In genomic region chr13:79591493-79591892, GRCh38 we compare ENCODE assay signal across 35 cellular contexts.
"Had no signal": no experiment of that assay in that cellular context is flagged by ENCODE, and none has a peak within 500 bp of the region (broad histone marks: within the 10 kb centered on the region; RNA-seq: fewer than 3 reads in every experiment).

No MANE protein-coding gene starts in this region.

- H3K4me1 Mint-ChIP-seq: activated CD4-positive, alpha-beta T cell treated with anti-CD3 and anti-CD28 coated beads for 36 hours; activated CD4-positive, alpha-beta T cell treated with anti-CD3 and anti-CD28 coated beads, Interleukin-2, amount 10 ng/mL, durations not matched to agents 24 days and 14 days; activated CD8-positive, alpha-beta memory T cell treated with anti-CD3 and anti-CD28 coated beads, Interleukin-2, amount 10 ng/mL, durations not matched to agents 7 days and 5 days; activated naive CD4-positive, alpha-beta T cell treated with anti-CD3 and anti-CD28 coated beads, Interleukin-2, amount 50 U/mL, for 24 hours; activated naive CD8-positive, alpha-beta T cell treated with anti-CD3 and anti-CD28 coated beads for 36 hours; activated naive CD8-positive, alpha-beta T cell treated with anti-CD3 and anti-CD28 coated beads, Interleukin-2, amount 50 U/mL, for 24 hours had no signal

- H3K27ac Mint-ChIP-seq: activated CD4-positive, alpha-beta memory T cell treated with anti-CD3 and anti-CD28 coated beads for 36 hours; activated CD4-positive, alpha-beta T cell treated with anti-CD3 and anti-CD28 coated beads for 36 hours; activated CD4-positive, alpha-beta T cell treated with anti-CD3 and anti-CD28 coated beads, Interleukin-2, amount 10 ng/mL, durations not matched to agents 24 days and 14 days; activated CD8-positive, alpha-beta memory T cell treated with anti-CD3 and anti-CD28 coated beads, Interleukin-2, amount 10 ng/mL, durations not matched to agents 7 days and 5 days; activated CD8-positive, alpha-beta T cell treated with anti-CD3 and anti-CD28 coated beads, Interleukin-2, amount 10 ng/mL, durations not matched to agents 7 days and 5 days; activated naive CD4-positive, alpha-beta T cell treated with anti-CD3 and anti-CD28 coated beads for 36 hours; activated naive CD4-positive, alpha-beta T cell treated with anti-CD3 and anti-CD28 coated beads, Interleukin-2, amount 50 U/mL, for 24 hours; activated naive CD8-positive, alpha-beta T cell treated with anti-CD3 and anti-CD28 coated beads for 36 hours; activated naive CD8-positive, alpha-beta T cell treated with anti-CD3 and anti-CD28 coated beads, Interleukin-2, amount 50 U/mL, for 24 hours; activated T-helper 1 cell treated with anti-CD3 and anti-CD28 coated beads, Interleukin-12 subunit alpha, Interleukin-12 subunit beta, Interleukin-2, Interleukin-4 antibody, amounts not matched to agents 30 ng/mL and 10 ng/mL and 1 ng/mL, durations not matched to agents 14 hours and 24 hours and 36 hours; activated T-helper 2 cell treated with anti-CD3 and anti-CD28 coated beads, Interferon-gamma antibody, Interleukin-2, Interleukin-4, amounts not matched to agents 10 μg/mL and 5 μg/mL and 100 μg/mL, durations not matched to agents 14 hours and 24 hours and 36 hours; T-helper 1 cell treated with Interleukin-12 subunit alpha and Interleukin-12 subunit beta and Interleukin-4 antibody, amounts not matched to agents 30 μg/mL and 1 μg/mL, for 36 hours had no signal

- FAIRE-seq: endometrium, endothelial cell of umbilical vein had no signal

- H3K9me3 ChIP-seq: adrenal gland, body of pancreas, colonic mucosa, gastrocnemius medialis had no signal

- ATAC-seq: activated CD4-positive, alpha-beta T cell treated with anti-CD3 and anti-CD28 coated beads for 36 hours; activated CD8-positive, alpha-beta memory T cell treated with anti-CD3 and anti-CD28 coated beads, Interleukin-2, amount 10 ng/mL, durations not matched to agents 7 days and 5 days; activated CD8-positive, alpha-beta T cell treated with anti-CD3 and anti-CD28 coated beads, Interleukin-2, amount 10 ng/mL, durations not matched to agents 7 days and 5 days; activated naive CD8-positive, alpha-beta T cell treated with anti-CD3 and anti-CD28 coated beads, Interleukin-2, amount 50 U/mL, for 24 hours; body of pancreas; esophagus mucosa; gastrocnemius medialis; heart left ventricle had no signal

- H3K4me1 ChIP-seq: adrenal gland, body of pancreas, colonic mucosa, gastrocnemius medialis had no signal

- H3K27me3 ChIP-seq: adrenal gland, body of pancreas, cardiac muscle cell, colonic mucosa, gastrocnemius medialis, heart left ventricle had no signal

- H3K4me3 Mint-ChIP-seq: activated CD4-positive, alpha-beta memory T cell treated with anti-CD3 and anti-CD28 coated beads for 36 hours; activated CD4-positive, alpha-beta T cell treated with anti-CD3 and anti-CD28 coated beads for 36 hours; activated CD4-positive, alpha-beta T cell treated with anti-CD3 and anti-CD28 coated beads, Interleukin-2, amount 10 ng/mL, durations not matched to agents 24 days and 14 days; activated CD8-positive, alpha-beta memory T cell treated with anti-CD3 and anti-CD28 coated beads, Interleukin-2, amount 10 ng/mL, durations not matched to agents 7 days and 5 days; activated CD8-positive, alpha-beta T cell treated with anti-CD3 and anti-CD28 coated beads, Interleukin-2, amount 10 ng/mL, durations not matched to agents 7 days and 5 days; activated naive CD4-positive, alpha-beta T cell treated with anti-CD3 and anti-CD28 coated beads for 36 hours; activated naive CD4-positive, alpha-beta T cell treated with anti-CD3 and anti-CD28 coated beads, Interleukin-2, amount 50 U/mL, for 24 hours; activated naive CD8-positive, alpha-beta T cell treated with anti-CD3 and anti-CD28 coated beads for 36 hours; activated naive CD8-positive, alpha-beta T cell treated with anti-CD3 and anti-CD28 coated beads, Interleukin-2, amount 50 U/mL, for 24 hours; activated T-helper 1 cell treated with anti-CD3 and anti-CD28 coated beads, Interleukin-12 subunit alpha, Interleukin-12 subunit beta, Interleukin-2, Interleukin-4 antibody, amounts not matched to agents 30 ng/mL and 10 ng/mL and 1 ng/mL, durations not matched to agents 14 hours and 24 hours and 36 hours; T-helper 1 cell treated with Interleukin-12 subunit alpha and Interleukin-12 subunit beta and Interleukin-4 antibody, amounts not matched to agents 30 μg/mL and 1 μg/mL, for 36 hours had no signal

- DNase-seq: activated CD4-positive, alpha-beta memory T cell treated with anti-CD3 and anti-CD28 coated beads for 36 hours; activated CD4-positive, alpha-beta T cell treated with anti-CD3 and anti-CD28 coated beads for 36 hours; activated CD4-positive, alpha-beta T cell treated with anti-CD3 and anti-CD28 coated beads, Interleukin-2, amount 10 ng/mL, durations not matched to agents 24 days and 14 days; activated CD4-positive, CD25-positive, alpha-beta regulatory T cell; activated CD4-positive, CD25-positive, alpha-beta regulatory T cell treated with anti-CD3 and anti-CD28 coated beads, Interleukin-2, amount 50 U/mL, for 72 hours; activated CD8-positive, alpha-beta memory T cell treated with anti-CD3 and anti-CD28 coated beads, Interleukin-2, amount 10 ng/mL, durations not matched to agents 7 days and 5 days; activated CD8-positive, alpha-beta memory T cell treated with anti-CD3 and anti-CD28 coated beads, Interleukin-2, amount 50 U/mL, for 4 hours; activated CD8-positive, alpha-beta T cell treated with anti-CD3 and anti-CD28 coated beads, Interleukin-2, amount 10 ng/mL, durations not matched to agents 7 days and 5 days; activated effector memory CD4-positive, alpha-beta T cell treated with anti-CD3 and anti-CD28 coated beads, Interleukin-2, amount 50 U/mL, for 16 hours; activated naive CD4-positive, alpha-beta T cell treated with anti-CD3 and anti-CD28 coated beads for 36 hours; activated naive CD8-positive, alpha-beta T cell treated with anti-CD3 and anti-CD28 coated beads for 36 hours; activated naive CD8-positive, alpha-beta T cell treated with anti-CD3 and anti-CD28 coated beads, Interleukin-2, amount 50 U/mL, for 24 hours; activated T-cell treated with anti-CD3 and anti-CD28 coated beads, Interleukin-2, amount 50 U/mL, for 1 hour; activated T-cell treated with anti-CD3 and anti-CD28 coated beads, Interleukin-2, amount 50 U/mL, for 48 hours; adrenal gland; amygdala; aorta; body of pancreas; central memory CD4-positive, alpha-beta T cell; cerebellar nuclear complex; colonic mucosa; effector CD8-positive, alpha-beta T cell; foreskin fibroblast; gastrocnemius medialis; glutamatergic neuron; heart left ventricle; T1000 had no signal

- H3K36me3 ChIP-seq: adrenal gland, cardiac muscle cell, colonic mucosa, gastrocnemius medialis, heart left ventricle had no signal

- H3K27me3 Mint-ChIP-seq: activated CD4-positive, alpha-beta memory T cell treated with anti-CD3 and anti-CD28 coated beads for 36 hours; activated CD4-positive, alpha-beta T cell treated with anti-CD3 and anti-CD28 coated beads, Interleukin-2, amount 10 ng/mL, durations not matched to agents 24 days and 14 days; activated naive CD8-positive, alpha-beta T cell treated with anti-CD3 and anti-CD28 coated beads for 36 hours had no signal

- H3K4me3 ChIP-seq: adrenal gland, body of pancreas, cardiac muscle cell, colonic mucosa, gastrocnemius medialis, heart left ventricle had no signal

- H3K9me3 Mint-ChIP-seq: activated naive CD4-positive, alpha-beta T cell treated with anti-CD3 and anti-CD28 coated beads, Interleukin-2, amount 50 U/mL, for 24 hours; T-helper 1 cell treated with Interleukin-12 subunit alpha and Interleukin-12 subunit beta and Interleukin-4 antibody, amounts not matched to agents 30 μg/mL and 1 μg/mL, for 36 hours had no signal

- H3K36me3 Mint-ChIP-seq: activated CD4-positive, alpha-beta memory T cell treated with anti-CD3 and anti-CD28 coated beads for 36 hours; activated CD8-positive, alpha-beta memory T cell treated with anti-CD3 and anti-CD28 coated beads, Interleukin-2, amount 10 ng/mL, durations not matched to agents 7 days and 5 days; activated naive CD4-positive, alpha-beta T cell treated with anti-CD3 and anti-CD28 coated beads, Interleukin-2, amount 50 U/mL, for 24 hours; activated naive CD8-positive, alpha-beta T cell treated with anti-CD3 and anti-CD28 coated beads for 36 hours had no signal

- H3K27ac ChIP-seq: adrenal gland, body of pancreas, cardiac muscle cell, colonic mucosa, gastrocnemius medialis, heart left ventricle had no signal
